12 cellular contexts compared by ENCODE assay signal in the genomic region with DNA sequence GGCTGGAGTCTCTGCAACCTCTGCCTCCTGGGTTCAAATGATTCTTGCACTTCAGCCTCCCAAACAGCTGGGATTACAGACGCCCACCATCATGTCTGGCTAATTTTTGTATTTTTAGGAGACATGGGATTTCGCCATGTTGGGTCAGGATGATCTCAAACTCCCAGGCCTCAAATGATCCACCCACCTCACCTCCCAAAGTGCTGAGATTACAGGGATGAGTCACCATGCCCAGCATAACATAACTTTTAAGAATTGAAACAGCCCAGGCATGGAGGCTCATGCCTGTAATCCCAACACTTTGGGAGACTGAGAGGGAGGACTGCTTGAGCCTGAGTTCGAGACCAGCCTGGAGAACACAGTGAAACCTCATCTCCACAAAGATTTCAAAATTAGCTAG. TPM values are rescaled to one million over a fixed set of nuclear protein-coding genes. Genes with fewer than 3 reads are reported as not detected.
DNase-seq lines count a peak whose midpoint lies in the region; ATAC-seq and TF ChIP-seq lines count a peak whose summit lies in the region.
"Had no signal": no experiment of that assay in that cellular context is flagged by ENCODE, and none has a peak within 500 bp of the region (broad histone marks: within the 10 kb centered on the region; RNA-seq: fewer than 3 reads in every experiment).

No MANE protein-coding gene starts in this region.

- POLR2A ChIA-PET in CD8-positive, alpha-beta memory T cell (lab: Charles Lee), result no interaction called here
- POLR2A ChIA-PET in IMR-90 (lab: Charles Lee; ENCODE audit: unreplicated experiment), result no interaction called here
- POLR2A ChIA-PET in naive thymus-derived CD4-positive, alpha-beta T cell (lab: Charles Lee), result interaction anchor here (1.0 kb wide), 1 partner anchor 52 kb away, joined by 3 read pairs; the partner anchor contains the start of gene ZC3H7A

- no peak overlapping the region for H3K9ac ChIP-seq in IMR-90 (ENCODE audit: low read depth, low read length)

- H3K27ac Mint-ChIP-seq in CD8-positive, alpha-beta memory T cell, result peak overlapping the region in 5 of 8 donors; percentile 34 to 91 (median 57)
- H3K27ac Mint-ChIP-seq in activated naive CD8-positive, alpha-beta T cell treated with anti-CD3 and anti-CD28 coated beads for 36 hours, result peak overlapping the region; percentile 74
- H3K27ac Mint-ChIP-seq in naive thymus-derived CD4-positive, alpha-beta T cell, result peak overlapping the region in 3 of 9 donors; percentile 47 to 68 (median 65)

- H2BK5ac ChIP-seq in IMR-90 (ENCODE audit: low read depth, low read length, poor library complexity, severe bottlenecking), result peak overlapping the region; percentile 26

- no peak overlapping the region for H3K56ac ChIP-seq in IMR-90 (ENCODE audit: extremely low read depth, insufficient read depth, low read length)

- no peaks in the 10 kb centered on the region for H3K9me3 ChIP-seq in CD8-positive, alpha-beta memory T cell (ENCODE audit: low read length)
- no peaks in the 10 kb centered on the region for H3K9me3 ChIP-seq in IMR-90 (ENCODE audit: control insufficient read depth, insufficient read depth, low read length)
- no peaks in the 10 kb centered on the region for H3K9me3 ChIP-seq in naive thymus-derived CD4-positive, alpha-beta T cell (ENCODE audit: control insufficient read depth in 2 of 3, low read length in 3 of 3)

- H3K27me3 Mint-ChIP-seq in CD8-positive, alpha-beta memory T cell, result no peaks in the 10 kb centered on the region
- no peaks in the 10 kb centered on the region for H3K27me3 Mint-ChIP-seq in activated naive CD8-positive, alpha-beta T cell treated with anti-CD3 and anti-CD28 coated beads for 36 hours
- no peaks in the 10 kb centered on the region for H3K27me3 Mint-ChIP-seq in naive thymus-derived CD4-positive, alpha-beta T cell

- H3K4me2 ChIP-seq in IMR-90 (ENCODE audit: low read depth, low read length), result peak overlapping the region; percentile 56

- no peak overlapping the region for H2AFZ ChIP-seq in IMR-90 (replicated peaks; ENCODE audit: low read length, poor library complexity)

- dilution Hi-C loops in IMR-90 (cut with HindIII; ENCODE audit: low sequenced_read_pairs, unreplicated experiment), result no loop called here

- H3K36me3 Mint-ChIP-seq in CD8-positive, alpha-beta memory T cell, result peaks cover 6 to 67% (median 20%) of the 10 kb centered on the region in 3 donors
- peaks cover 52% of the 10 kb centered on the region for H3K36me3 Mint-ChIP-seq in activated naive CD8-positive, alpha-beta T cell treated with anti-CD3 and anti-CD28 coated beads for 36 hours
- peaks cover 0 to 30% (median 20%) of the 10 kb centered on the region in 5 donors for H3K36me3 Mint-ChIP-seq in naive thymus-derived CD4-positive, alpha-beta T cell

- peaks cover 31% of the 10 kb centered on the region for H4K20me1 ChIP-seq in IMR-90 (ENCODE audit: insufficient read depth, low read length)

- H3K4me3 ChIP-seq in CD8-positive, alpha-beta memory T cell (ENCODE audit: low read length), result no peak overlapping the region
- H3K4me3 ChIP-seq in IMR-90 (ENCODE audit: insufficient read depth, low read depth, low read length), result no peak overlapping the region
- H3K4me3 ChIP-seq in naive thymus-derived CD4-positive, alpha-beta T cell (ENCODE audit: low read length), result no peak overlapping the region
- H3K4me3 ChIP-seq: skin epidermis had no signal

- WGBS in IMR-90 (ENCODE audit: extremely low coverage in 2 of 2, insufficient read length in 1 of 2), 2 experiments, result no CpG with 5 or more reads among the region's 3 CpGs

- in situ Hi-C loops in IMR-90 (cut with MboI; ENCODE audit: low sequenced_read_pairs), result no loop called here

- H3K18ac ChIP-seq in IMR-90 (ENCODE audit: low read depth, low read length), result no peak overlapping the region

- H3K4me1 Mint-ChIP-seq in CD8-positive, alpha-beta memory T cell, result peaks cover 34 to 61% (median 60%) of the 10 kb centered on the region in 3 donors
- peaks cover 32% of the 10 kb centered on the region for H3K4me1 Mint-ChIP-seq in activated naive CD8-positive, alpha-beta T cell treated with anti-CD3 and anti-CD28 coated beads for 36 hours
- peaks cover 13 to 57% (median 51%) of the 10 kb centered on the region in 7 donors for H3K4me1 Mint-ChIP-seq in naive thymus-derived CD4-positive, alpha-beta T cell

- peaks cover 24 to 77% of the 10 kb centered on the region in 2 experiments for H3K79me1 ChIP-seq in IMR-90 (ENCODE audit: low read depth in 1 of 2, low read length in 2 of 2)

- H3K27ac ChIP-seq in CD8-positive, alpha-beta memory T cell (ENCODE audit: low read depth, low read length), result no peak overlapping the region
- H3K27ac ChIP-seq in IMR-90 (ENCODE audit: insufficient read depth, low read length), result no peak overlapping the region
- peak overlapping the region; percentile 21 for H3K27ac ChIP-seq in naive thymus-derived CD4-positive, alpha-beta T cell (ENCODE audit: low read depth, low read length)
- H3K27ac ChIP-seq: skin epidermis had no signal

- peaks cover 37% of the 10 kb centered on the region for H3K4me1 ChIP-seq in CD8-positive, alpha-beta memory T cell (ENCODE audit: insufficient read depth, low read length)
- peaks cover 4% of the 10 kb centered on the region for H3K4me1 ChIP-seq in IMR-90 (ENCODE audit: control insufficient read depth, insufficient read depth, low read length)
- peaks cover 20 to 26% of the 10 kb centered on the region in 2 donors for H3K4me1 ChIP-seq in naive thymus-derived CD4-positive, alpha-beta T cell (ENCODE audit: control insufficient read depth in 2 of 2, insufficient read depth in 2 of 2, low read length in 2 of 2)

- H2AK9ac ChIP-seq in IMR-90 (replicated peaks; ENCODE audit: low read depth, low read length, poor library complexity), result no peak overlapping the region

- TF ChIP-seq CTCF in IMR-90 (conservative IDR thresholded peaks at IDR 0.05; ENCODE audit: low read depth, low read length), result no peak
- no peak for TF ChIP-seq CTCF in GM20000 (IDR thresholded peaks at IDR 0.05; ENCODE audit: extremely low read depth, missing control alignments)

- no peak for TF ChIP-seq RAD21 in IMR-90 (IDR thresholded peaks at IDR 0.05; ENCODE audit: low read length)

- H2BK20ac ChIP-seq in IMR-90 (ENCODE audit: low read depth, low read length), result no peak overlapping the region

- no peak overlapping the region for H3K23ac ChIP-seq in IMR-90 (ENCODE audit: low read depth, low read length)

- no peaks in the 10 kb centered on the region for H3K27me3 ChIP-seq in CD8-positive, alpha-beta memory T cell (ENCODE audit: insufficient read depth, low read length, poor library complexity, severe bottlenecking)
- H3K27me3 ChIP-seq in IMR-90 (ENCODE audit: control insufficient read depth, insufficient read depth, low read length), result no peaks in the 10 kb centered on the region
- no peaks in the 10 kb centered on the region for H3K27me3 ChIP-seq in naive thymus-derived CD4-positive, alpha-beta T cell (ENCODE audit: control insufficient read depth in 2 of 2, insufficient read depth in 2 of 2, low read length in 2 of 2)

- BruUV-seq in IMR-90 (replicated peaks; lab: Mats Ljungman, UMichigan), result no TSS peak

- H3K9me1 ChIP-seq in IMR-90 (ENCODE audit: insufficient read depth, low read length), result peaks cover 8% of the 10 kb centered on the region

- no peak overlapping the region; the same call in 1 of the 2 replicates for H4K5ac ChIP-seq in IMR-90 (ENCODE audit: low read depth, low read length)

- H3K4me3 Mint-ChIP-seq in CD8-positive, alpha-beta memory T cell, result peak overlapping the region in 5 of 7 donors; percentile 57 to 77 (median 69)
- H3K4me3 Mint-ChIP-seq in activated naive CD8-positive, alpha-beta T cell treated with anti-CD3 and anti-CD28 coated beads for 36 hours, result peak overlapping the region; percentile 76
- H3K4me3 Mint-ChIP-seq in naive thymus-derived CD4-positive, alpha-beta T cell, result peak overlapping the region; percentile 25 to 99 (median 60)

- H2BK120ac ChIP-seq in IMR-90 (ENCODE audit: low read depth, low read length), result no peak overlapping the region

- H4K91ac ChIP-seq in IMR-90 (ENCODE audit: insufficient read depth, low read depth, low read length), result no peak overlapping the region

- H3K36me3 ChIP-seq in CD8-positive, alpha-beta memory T cell (ENCODE audit: insufficient read depth, low read length), result peaks cover 43% of the 10 kb centered on the region
- H3K36me3 ChIP-seq in IMR-90 (ENCODE audit: control insufficient read depth, insufficient read depth, low read length), result peaks cover 36% of the 10 kb centered on the region
- H3K36me3 ChIP-seq in naive thymus-derived CD4-positive, alpha-beta T cell (ENCODE audit: control insufficient read depth in 2 of 3, insufficient read depth in 3 of 3, low read length in 3 of 3), result peaks cover 12 to 58% (median 33%) of the 10 kb centered on the region in 3 experiments

- CTCF ChIA-PET in CD8-positive, alpha-beta memory T cell (lab: Charles Lee), result interaction anchor here (1.5 kb wide), 1 partner anchor 52 kb away, joined by 5 read pairs; the partner anchor contains the start of gene ZC3H7A
- CTCF ChIA-PET in IMR-90 (lab: Yijun Ruan, JAX), result interaction anchor here (1.0 kb wide), 1 partner anchor 14 kb away, joined by 3 read pairs; no protein-coding TSS in a partner anchor
- CTCF ChIA-PET in naive thymus-derived CD4-positive, alpha-beta T cell (lab: Charles Lee), result interaction anchor here (0.7 kb wide), 1 partner anchor 9 kb away, joined by 3 read pairs; no protein-coding TSS in a partner anchor

- no peak for ATAC-seq in IMR-90 (ENCODE audit: low read depth)
- no peak for ATAC-seq in naive thymus-derived CD4-positive, alpha-beta T cell

- no peak overlapping the region for H2BK15ac ChIP-seq in IMR-90 (ENCODE audit: low read depth, low read length)

- intact Hi-C loops in IMR-90 (cut with micrococcal nuclease), result no loop called here
- intact Hi-C loops in naive thymus-derived CD4-positive, alpha-beta T cell (cut with micrococcal nuclease), result no loop called here

- H3K14ac ChIP-seq in IMR-90 (replicated peaks; ENCODE audit: low read depth, low read length), result no peak overlapping the region

- no peak overlapping the region for H3K4ac ChIP-seq in IMR-90 (ENCODE audit: low read depth, low read length)

- no peak overlapping the region for H2AK5ac ChIP-seq in IMR-90 (ENCODE audit: low read depth, low read length)

- TF ChIP-seq POLR2A in IMR-90 (IDR thresholded peaks at IDR 0.05; ENCODE audit: low read depth, low read length), result no peak

- H4K8ac ChIP-seq in IMR-90 (ENCODE audit: low read depth in 2 of 2, low read length in 2 of 2), result no peak overlapping the region

- no peaks in the 10 kb centered on the region for H3K9me3 Mint-ChIP-seq in CD8-positive, alpha-beta memory T cell
- no peaks in the 10 kb centered on the region for H3K9me3 Mint-ChIP-seq in activated naive CD8-positive, alpha-beta T cell treated with anti-CD3 and anti-CD28 coated beads for 36 hours
- no peaks in the 10 kb centered on the region for H3K9me3 Mint-ChIP-seq in naive thymus-derived CD4-positive, alpha-beta T cell

- DNase-seq in CD8-positive, alpha-beta memory T cell, result no peak
- DNase-seq in IMR-90 (peak; percentile 77), retina (no peak), cerebellar nuclear complex (lab: John Stamatoyannopoulos, UW) (no peak), COLO829 (ENCODE audit: low spot score) (no peak), GM20000 (ENCODE audit: low spot score) (no peak)
- DNase-seq in activated naive CD8-positive, alpha-beta T cell treated with anti-CD3 and anti-CD28 coated beads for 36 hours, result no peak
- DNase-seq in naive thymus-derived CD4-positive, alpha-beta T cell, result no peak
- DNase-seq: DMS153; effector CD8-positive, alpha-beta T cell; NCI-H1930 had no signal

RNA-seq across cellular contexts. Expression of gene RSL1D1, which starts 2.5 kb away (rescaled TPM):
- 100 to 1,000 TPM; 355 to 362 TPM for total RNA-seq in CD8-positive, alpha-beta memory T cell
- polyA plus RNA-seq in CD8-positive, alpha-beta memory T cell, result 265 TPM
- total RNA-seq in IMR-90 (2012; rRNA removed), result 77.4 and 137 TPM in 2 replicates
- polyA plus RNA-seq in IMR-90 (2012; rRNA removed), result 55.8 and 63.8 TPM in 2 replicates
- 5.6 and 6.6 TPM in 2 replicates for polyA plus RNA-seq in IMR-90 (2012; cell fraction: cytosol; rRNA removed)
- 1.3 and 10.3 TPM in 2 replicates for polyA plus RNA-seq in IMR-90 (2012; cell fraction: nucleus; rRNA removed; ENCODE audit: low replicate concordance)
- total RNA-seq in activated naive CD8-positive, alpha-beta T cell treated with anti-CD3 and anti-CD28 coated beads for 36 hours, result 100 to 1,000 TPM; 434 to 441 TPM
- total RNA-seq in naive thymus-derived CD4-positive, alpha-beta T cell, result 100 to 1,000 TPM; 141 to 255 (median 219) TPM
- polyA plus RNA-seq in naive thymus-derived CD4-positive, alpha-beta T cell, result 100 to 1,000 TPM; 281 to 312 TPM

RNA-seq across cellular contexts. Expression of gene ZC3H7A, which starts 51.8 kb away (rescaled TPM):
- total RNA-seq in CD8-positive, alpha-beta memory T cell, result 10 to 100 TPM; 51.9 to 54.2 TPM
- 35.6 TPM for polyA plus RNA-seq in CD8-positive, alpha-beta memory T cell
- 22.2 and 33.3 TPM in 2 replicates for total RNA-seq in IMR-90 (2012; rRNA removed)
- polyA plus RNA-seq in IMR-90 (2012; rRNA removed), result 48.3 and 53.9 TPM in 2 replicates
- 11.5 and 30.5 TPM in 2 replicates for polyA plus RNA-seq in IMR-90 (2012; cell fraction: cytosol; rRNA removed)
- 11.4 and 92.1 TPM in 2 replicates for polyA plus RNA-seq in IMR-90 (2012; cell fraction: nucleus; rRNA removed; ENCODE audit: low replicate concordance)
- 10 to 100 TPM; 54.1 to 57.9 TPM for total RNA-seq in activated naive CD8-positive, alpha-beta T cell treated with anti-CD3 and anti-CD28 coated beads for 36 hours
- 100 to 1,000 TPM in 1 of 5 experiments, 10 to 100 TPM in 4; 86.9 to 102 (median 88.6) TPM for total RNA-seq in naive thymus-derived CD4-positive, alpha-beta T cell
- 10 to 100 TPM; 40.1 to 44.9 TPM for polyA plus RNA-seq in naive thymus-derived CD4-positive, alpha-beta T cell
